In genomic region chr1:32351077-32351858, GRCh38 we compare ENCODE assay signal across 8 cellular contexts. TPM values are rescaled to one million over a fixed set of nuclear protein-coding genes. Genes with fewer than 3 reads are reported as not detected.
DNase-seq lines count a peak whose midpoint lies in the region; TF ChIP-seq lines count a peak whose summit lies in the region.

No MANE protein-coding gene starts in this region.

- peaks cover 66% of the 10 kb centered on the region for H3K4me1 Mint-ChIP-seq in neural crest cell

- H3F3A ChIP-seq in Loucy (ENCODE audit: low read depth) = no peaks in the 10 kb centered on the region

- H3K36me3 Mint-ChIP-seq in neural crest cell (ENCODE audit: low read depth) = peaks cover 5% of the 10 kb centered on the region

- H3K4me3 ChIP-seq in Loucy (ENCODE audit: low read length, poor library complexity, severe bottlenecking) (peak overlapping the region; percentile 77), foreskin fibroblast (ENCODE audit: low read depth in 1 of 2, low read length in 2 of 2) (peak overlapping the region; percentile 71 to 74), stomach (peak overlapping the region; percentile 61 to 75 (median 73))

- H3K4me2 ChIP-seq in Loucy (ENCODE audit: low read depth, low read length, poor library complexity, severe bottlenecking) = peak overlapping the region; percentile 89

- TF ChIP-seq POLR2A in Raji (IDR thresholded peaks at IDR 0.05; ENCODE audit: insufficient read depth, low read depth, low read length) (peak; percentile 52), stomach (IDR thresholded peaks at IDR 0.05) (peak in 1 of 4 donors; percentile 18)

- DNase-seq in H4 (ENCODE audit: low spot score) = peak; percentile 87
- DNase-seq in activated effector memory CD4-positive, alpha-beta T cell treated with anti-CD3 and anti-CD28 coated beads, Interleukin-2, amount 50 U/mL, for 16 hours = peak; percentile 96
- peak; percentile 88 to 96 for DNase-seq in foreskin fibroblast
- DNase-seq in neural crest cell (ENCODE audit: low read depth, low spot score) = peak; percentile 92
- DNase-seq in stomach = peak; percentile 96

- peak overlapping the region; percentile 92 for H3K4me3 Mint-ChIP-seq in neural crest cell

- peak overlapping the region; percentile 93 for H3K9ac ChIP-seq in ES-I3 (ENCODE audit: low read depth, low read length)
- H3K9ac ChIP-seq in Loucy (ENCODE audit: low read depth, low read length, poor library complexity, severe bottlenecking) = peak overlapping the region; percentile 84

- peak overlapping the region; percentile 91 for H2AFZ ChIP-seq in Loucy (ENCODE audit: low read length)

- no peaks in the 10 kb centered on the region for H3K79me2 ChIP-seq in Loucy (ENCODE audit: insufficient read depth, low read length)

- no peak for TF ChIP-seq EP300 in stomach (IDR thresholded peaks at IDR 0.05)

- H3K27ac Mint-ChIP-seq in neural crest cell (ENCODE audit: unreplicated experiment) = peak overlapping the region; percentile 99

- H3K27me3 ChIP-seq in Loucy (ENCODE audit: insufficient read depth, low read length, poor library complexity, severe bottlenecking) (no peaks in the 10 kb centered on the region), stomach (no peaks in the 10 kb centered on the region)

- H3K9me3 ChIP-seq in ES-I3 (ENCODE audit: control insufficient read depth, insufficient read depth, low read length) (no peaks in the 10 kb centered on the region; the same call in 1 of the 2 replicates), Loucy (ENCODE audit: insufficient read depth, low read depth, low read length) (no peaks in the 10 kb centered on the region), stomach (no peaks in the 10 kb centered on the region)

- H3K36me3 ChIP-seq in ES-I3 (ENCODE audit: insufficient read depth, low read length) (no peaks in the 10 kb centered on the region), Loucy (ENCODE audit: insufficient read depth, low read length) (no peaks in the 10 kb centered on the region), stomach (no peaks in the 10 kb centered on the region)

- TF ChIP-seq CTCF in Loucy (conservative IDR thresholded peaks at IDR 0.05; ENCODE audit: low read length) (peak; percentile 66), foreskin fibroblast (IDR thresholded peaks at IDR 0.05; ENCODE audit: low read depth, low read length) (peak; percentile 32), neural crest cell (conservative IDR thresholded peaks at IDR 0.05) (peak; percentile 72), stomach (IDR thresholded peaks at IDR 0.05) (peak in 5 of 7 experiments; percentile 19 to 90 (median 73))

- intact Hi-C loops in stomach (cut with DNase I; ENCODE audit: low total_unique reads) = no loop called here

- H3K9me3 Mint-ChIP-seq in neural crest cell = peaks cover 4% of the 10 kb centered on the region

- H3K9me2 ChIP-seq in Loucy (replicated peaks; ENCODE audit: low read depth, low read length) = no peaks in the 10 kb centered on the region

- H3K4me1 ChIP-seq in ES-I3 (ENCODE audit: insufficient read depth, low read length) (peaks cover 12% of the 10 kb centered on the region), Loucy (ENCODE audit: insufficient read depth, low read length, poor library complexity, severe bottlenecking) (peaks cover 34% of the 10 kb centered on the region), stomach (peaks cover 24 to 57% (median 44%) of the 10 kb centered on the region in 4 donors)

- H3K27ac ChIP-seq in stomach = peak overlapping the region; percentile 92 to 96 (median 95)

- 1 to 11% (median 2%) methylated on average over 9 to 75 of the region's 75 CpGs for WGBS in stomach, 5 donors

- H3K27me3 Mint-ChIP-seq in neural crest cell (ENCODE audit: low read depth) = peaks cover 4% of the 10 kb centered on the region

- H4K20me1 ChIP-seq in Loucy (ENCODE audit: insufficient read depth, low read length, poor library complexity, severe bottlenecking) = no peaks in the 10 kb centered on the region

RNA-seq across cellular contexts. Expression of gene FAM229A, which starts 11.0 kb away (rescaled TPM):
- total RNA-seq in H4 (2014; rRNA removed; shearing (Covaris generic)) = 0.12 and 0.16 TPM in 2 replicates
- total RNA-seq in neural crest cell = 7.1 and 7.7 TPM in 2 replicates
- 10 to 100 TPM in 2 of 5 donors, 1 to 10 TPM in 3; 2.2 to 21.6 (median 8.8) TPM for total RNA-seq in stomach
- polyA plus RNA-seq in stomach = 10 to 100 TPM in 1 of 3 donors, 1 to 10 TPM in 2; 7.8 to 10.3 (median 8.7) TPM

RNA-seq across cellular contexts. Expression of gene TSSK3, which starts 11.1 kb away (rescaled TPM):
- 0.08 and 0.90 TPM in 2 replicates for total RNA-seq in H4 (2014; rRNA removed; shearing (Covaris generic))
- total RNA-seq in neural crest cell = 2.2 and 2.7 TPM in 2 replicates
- under 1 TPM in 1 of 5 donors, not detected in 4; 0.92 TPM for total RNA-seq in stomach
- under 1 TPM in 1 of 3 donors, not detected in 2; 0.43 TPM for polyA plus RNA-seq in stomach

RNA-seq across cellular contexts. Expression of gene MARCKSL1, which starts 15.2 kb away (rescaled TPM):
- total RNA-seq in H4 (2014; rRNA removed; shearing (Covaris generic)) = 102 and 133 TPM in 2 replicates
- total RNA-seq in neural crest cell = 943 and 952 TPM in 2 replicates
- 10 to 100 TPM in 4 of 5 donors, 1 to 10 TPM in 1; 7.6 to 99.4 (median 22.9) TPM for total RNA-seq in stomach
- polyA plus RNA-seq in stomach = 100 to 1,000 TPM in 1 of 3 donors, 10 to 100 TPM in 2; 46.4 to 100 (median 95.3) TPM

RNA-seq across cellular contexts. Expression of gene BSDC1, which starts 43.0 kb away (rescaled TPM):
- total RNA-seq in H4 (2014; rRNA removed; shearing (Covaris generic)) = 47.0 and 47.5 TPM in 2 replicates
- 38.6 and 41.5 TPM in 2 replicates for total RNA-seq in neural crest cell
- total RNA-seq in stomach = 100 to 1,000 TPM in 1 of 5 donors, 10 to 100 TPM in 4; 35.9 to 126 (median 57.6) TPM
- 10 to 100 TPM; 23.8 to 39.0 (median 36.8) TPM for polyA plus RNA-seq in stomach

RNA-seq across cellular contexts. Expression of gene HDAC1, which starts 59.4 kb away (rescaled TPM):
- total RNA-seq in H4 (2014; rRNA removed; shearing (Covaris generic)) = 115 and 126 TPM in 2 replicates
- total RNA-seq in neural crest cell (128 and 130 TPM in 2 replicates), stomach (100 to 1,000 TPM in 1 of 5 donors, 10 to 100 TPM in 4; 62.0 to 143 (median 77.0) TPM)
- polyA plus RNA-seq in stomach = 100 to 1,000 TPM in 1 of 3 donors, 10 to 100 TPM in 2; 50.7 to 113 (median 57.1) TPM

Comparison
In these comparisons a context has a peak if more than half of its experiments do, and no peak if none do; other contexts are left out.
1. Peak in every context shown above with its lines: DNase-seq, H3K4me3 ChIP-seq and H3K27ac ChIP-seq.